ENCODE assay signal across 8 cellular contexts in genomic region chr20:58649288-58650180, GRCh38. TPM values are rescaled to one million over a fixed set of nuclear protein-coding genes. Genes with fewer than 3 reads are reported as not detected.
DNase-seq lines count a peak whose midpoint lies in the region; ATAC-seq and TF ChIP-seq lines count a peak whose summit lies in the region.

No MANE protein-coding gene starts in this region.

- H3K4me1 Mint-ChIP-seq in endodermal cell, result peaks cover 39% of the 10 kb centered on the region
- H3K4me1 Mint-ChIP-seq in nephron progenitor cell, result peaks cover 56% of the 10 kb centered on the region

- TF ChIP-seq CTCF in GM12864 (IDR thresholded peaks at IDR 0.05; ENCODE audit: low read depth, low read length, missing control alignments) (no peak), endodermal cell (conservative IDR thresholded peaks at IDR 0.05) (no peak), nephron progenitor cell (IDR thresholded peaks at IDR 0.05) (no peak)

- 45 to 81% methylated on average over 53 to 71 of the region's 73 CpGs for WGBS in endodermal cell (ENCODE audit: insufficient coverage in 1 of 2, insufficient read length in 1 of 2), 2 experiments

- H3K9me3 ChIP-seq in endodermal cell (ENCODE audit: control insufficient read depth, low read length), result no peaks in the 10 kb centered on the region

- H3K4me3 Mint-ChIP-seq in endodermal cell (peak overlapping the region; percentile 98), nephron progenitor cell (peak overlapping the region; percentile 80)

- H3K27ac Mint-ChIP-seq in endodermal cell (no peak overlapping the region), nephron progenitor cell (no peak overlapping the region)

- no peaks in the 10 kb centered on the region for H3K36me3 ChIP-seq in endodermal cell (ENCODE audit: control insufficient read depth, insufficient read depth, low read length)

- no peak for ATAC-seq in GM19023 (IDR thresholded peaks at IDR 0.05; ENCODE audit: unreplicated experiment)

- no peak overlapping the region for H3K9ac ChIP-seq in endodermal cell (ENCODE audit: extremely low read depth, low read length, poor library complexity, severe bottlenecking)

- peak overlapping the region; percentile 95 for H3K4me3 ChIP-seq in GM12864 (ENCODE audit: low read depth, low read length)
- no peak overlapping the region for H3K4me3 ChIP-seq in endodermal cell (ENCODE audit: low read length)

- H3K36me3 Mint-ChIP-seq in endodermal cell (ENCODE audit: low read depth) (no peaks in the 10 kb centered on the region), nephron progenitor cell (ENCODE audit: low read depth) (no peaks in the 10 kb centered on the region)

- peaks cover 3% of the 10 kb centered on the region for H3K4me1 ChIP-seq in endodermal cell (ENCODE audit: control insufficient read depth, insufficient read depth, low read length)

- no peak overlapping the region for H3K27ac ChIP-seq in endodermal cell (ENCODE audit: low read depth, low read length)

- H3K27me3 ChIP-seq in endodermal cell (ENCODE audit: control insufficient read depth, insufficient read depth, low read length, poor library complexity, severe bottlenecking), result no peaks in the 10 kb centered on the region

- DNase-seq in GM12864 (ENCODE audit: low read depth) (no peak), endodermal cell (peak; percentile 77), nephron progenitor cell (peak; percentile 54), SKM-1 treated with dmso at 0.1 percent for 144 hours (lab: John Stamatoyannopoulos, UW; ENCODE audit: unreplicated experiment) (no peak), NCI-H146 (lab: John Stamatoyannopoulos, UW) (no peak), NCI-H524 (lab: John Stamatoyannopoulos, UW) (no peak)
- DNase-seq in activated CD4-positive, alpha-beta T cell treated with anti-CD3 and anti-CD28 coated beads, Interleukin-2, amount 50 U/mL, for 1 hour, result peak; percentile 32

- H3K27me3 Mint-ChIP-seq in endodermal cell (ENCODE audit: insufficient read depth) (peaks cover 15% of the 10 kb centered on the region), nephron progenitor cell (ENCODE audit: low read depth, poor library complexity) (peaks cover 25% of the 10 kb centered on the region)

- no peaks in the 10 kb centered on the region for H3K9me3 Mint-ChIP-seq in endodermal cell
- no peaks in the 10 kb centered on the region for H3K9me3 Mint-ChIP-seq in nephron progenitor cell

RNA-seq across cellular contexts. Expression of gene STX16, which starts 1.5 kb away (rescaled TPM):
- 100 to 1,000 TPM in 1 of 2 donors, 10 to 100 TPM in 1; 91.6 to 114 TPM for total RNA-seq in endodermal cell
- 60.9 TPM for polyA plus RNA-seq in endodermal cell (2013, experiment 1 of 2)
- 62.3 TPM for polyA plus RNA-seq in endodermal cell (2013, experiment 2 of 2)

RNA-seq across cellular contexts. Expression of gene NPEPL1, which starts 43.1 kb away (rescaled TPM):
- 10 to 100 TPM; 52.9 to 72.8 TPM for total RNA-seq in endodermal cell
- 24.1 TPM for polyA plus RNA-seq in endodermal cell (2013, experiment 1 of 2)
- polyA plus RNA-seq in endodermal cell (2013, experiment 2 of 2), result 22.4 TPM

Comparison
In these comparisons a context has a peak if more than half of its experiments do, and no peak if none do; other contexts are left out.
1. DNase-seq: peak in activated CD4-positive, alpha-beta T cell treated with anti-CD3 and anti-CD28 coated beads, Interleukin-2, amount 50 U/mL, for 1 hour (single experiment), endodermal cell (single experiment) and nephron progenitor cell (single experiment); none in GM12864 (single experiment), SKM-1 treated with dmso at 0.1 percent for 144 hours (single experiment), NCI-H146 (single experiment) and NCI-H524 (0 of 2).